Comparison of ENCODE assay signal across 2 cellular contexts in genomic region chr15:89809787-89810148, GRCh38.
TF ChIP-seq lines count a peak whose summit lies in the region.

No MANE protein-coding gene starts in this region.

TF ChIP-seq in IMR-90, 13 proteins besides CTCF, POLR2A, EP300 and RAD21:
- TF ChIP-seq NFE2L2 (IDR thresholded peaks at IDR 0.05; ENCODE audit: low read depth, low read length), result no peak

TF ChIP-seq in H1, 55 proteins besides CTCF, POLR2A, EP300 and RAD21:
- TF ChIP-seq EGR1 (IDR thresholded peaks at IDR 0.05; ENCODE audit: borderline replicate concordance, low read depth, low read length), result no peak
- no peak for TF ChIP-seq HDAC6 (IDR thresholded peaks at IDR 0.05; ENCODE audit: low read depth, low read length)
- no peak for TF ChIP-seq ASH2L (IDR thresholded peaks at IDR 0.05; ENCODE audit: low read length)
- TF ChIP-seq ZNF274 (IDR thresholded peaks at IDR 0.05; ENCODE audit: borderline replicate concordance, extremely low read depth, low read length), result no peak
- no peak for TF ChIP-seq SIN3A (conservative IDR thresholded peaks at IDR 0.05 in 1 of 2, IDR thresholded peaks at IDR 0.05 in 1 of 2; ENCODE audit: low read depth in 1 of 2, low read length in 2 of 2)
- no peak for TF ChIP-seq KDM5A (IDR thresholded peaks at IDR 0.05; ENCODE audit: low read length)
- TF ChIP-seq TBP (IDR thresholded peaks at IDR 0.05; ENCODE audit: low read depth, low read length), result no peak
- no peak for TF ChIP-seq BCL11A (IDR thresholded peaks at IDR 0.05; ENCODE audit: low read depth in 2 of 2, low read length in 2 of 2)
